ENCODE assay signal across 21 cellular contexts in genomic region chr15:93719941-93720351, GRCh38.
"Had no signal": no experiment of that assay in that cellular context is flagged by ENCODE, and none has a peak within 500 bp of the region (broad histone marks: within the 10 kb centered on the region; RNA-seq: fewer than 3 reads in every experiment).

No MANE protein-coding gene starts in this region.

- H3K27ac Mint-ChIP-seq: activated CD4-positive, alpha-beta memory T cell treated with anti-CD3 and anti-CD28 coated beads, Interleukin-2, amount 10 ng/mL, durations not matched to agents 7 days and 5 days; activated naive CD8-positive, alpha-beta T cell treated with anti-CD3 and anti-CD28 coated beads, Interleukin-2, amount 10 ng/mL, durations not matched to agents 7 days and 5 days; immature natural killer cell; natural killer cell treated with Interleukin-12 subunit alpha and Interleukin-12 subunit beta and Interleukin-15 and Interleukin-18, amount 100 ng/mL, for 72 hours; stimulated activated naive B cell treated with anti-CD40 and anti-IgM and Interleukin-4, amounts not matched to agents 10 μg/mL and 1 μg/mL and 100 μg/mL, for 72 hours; T-helper 17 cell; WTC11 had no signal

- DNase-seq: activated CD4-positive, alpha-beta memory T cell treated with anti-CD3 and anti-CD28 coated beads, Interleukin-2, amount 10 ng/mL, durations not matched to agents 7 days and 5 days; activated CD4-positive, alpha-beta T cell treated with anti-CD3 and anti-CD28 coated beads for 4 hours; activated CD8-positive, alpha-beta memory T cell treated with anti-CD3 and anti-CD28 coated beads, Interleukin-2, amount 50 U/mL, for 4 hours; activated gamma-delta T cell treated with Interleukin-2 at 50 U/mL for 16 hours; activated naive CD8-positive, alpha-beta T cell treated with anti-CD3 and anti-CD28 coated beads, Interleukin-2, amount 10 ng/mL, durations not matched to agents 7 days and 5 days; aorta; colonic mucosa; heart left ventricle; immature natural killer cell; occipital lobe; stimulated activated CD4-positive, alpha-beta T cell treated with anti-CD3 and anti-CD28 coated beads, Interleukin-15, amount 100 ng/mL, for 24 hours; stimulated activated CD4-positive, alpha-beta T cell treated with anti-CD3 and anti-CD28 coated beads, Interleukin-4, amount 100 ng/mL, for 1 hour; stimulated activated naive B cell treated with anti-CD40 and anti-IgM and Interleukin-4, amounts not matched to agents 10 μg/mL and 1 μg/mL and 100 μg/mL, for 72 hours; T-helper 17 cell; tibial artery had no signal

- FAIRE-seq: endometrium, frontal cortex had no signal

- H3K9me3 ChIP-seq: colonic mucosa, esophagus muscularis mucosa, heart left ventricle, tibial artery, vagina had no signal

- H3K4me3 Mint-ChIP-seq: activated CD4-positive, alpha-beta memory T cell treated with anti-CD3 and anti-CD28 coated beads, Interleukin-2, amount 10 ng/mL, durations not matched to agents 7 days and 5 days; activated naive CD8-positive, alpha-beta T cell treated with anti-CD3 and anti-CD28 coated beads, Interleukin-2, amount 10 ng/mL, durations not matched to agents 7 days and 5 days; immature natural killer cell; natural killer cell treated with Interleukin-12 subunit alpha and Interleukin-12 subunit beta and Interleukin-15 and Interleukin-18, amount 100 ng/mL, for 72 hours; stimulated activated naive B cell treated with anti-CD40 and anti-IgM and Interleukin-4, amounts not matched to agents 10 μg/mL and 1 μg/mL and 100 μg/mL, for 72 hours; T-helper 17 cell; WTC11 had no signal

- H3K4me1 ChIP-seq: colonic mucosa, esophagus muscularis mucosa, heart left ventricle, tibial artery, vagina had no signal

- H3K27ac ChIP-seq: colonic mucosa, esophagus muscularis mucosa, heart left ventricle, tibial artery, vagina had no signal

- H3K4me3 ChIP-seq: colonic mucosa, esophagus muscularis mucosa, heart left ventricle, tibial artery, vagina had no signal

- H3K9me3 Mint-ChIP-seq: activated CD4-positive, alpha-beta memory T cell treated with anti-CD3 and anti-CD28 coated beads, Interleukin-2, amount 10 ng/mL, durations not matched to agents 7 days and 5 days; activated naive CD8-positive, alpha-beta T cell treated with anti-CD3 and anti-CD28 coated beads, Interleukin-2, amount 10 ng/mL, durations not matched to agents 7 days and 5 days; immature natural killer cell; natural killer cell treated with Interleukin-12 subunit alpha and Interleukin-12 subunit beta and Interleukin-15 and Interleukin-18, amount 100 ng/mL, for 72 hours had no signal

- H3K4me1 Mint-ChIP-seq: activated CD4-positive, alpha-beta memory T cell treated with anti-CD3 and anti-CD28 coated beads, Interleukin-2, amount 10 ng/mL, durations not matched to agents 7 days and 5 days; activated naive CD8-positive, alpha-beta T cell treated with anti-CD3 and anti-CD28 coated beads, Interleukin-2, amount 10 ng/mL, durations not matched to agents 7 days and 5 days; immature natural killer cell; stimulated activated naive B cell treated with anti-CD40 and anti-IgM and Interleukin-4, amounts not matched to agents 10 μg/mL and 1 μg/mL and 100 μg/mL, for 72 hours had no signal

- H3K36me3 ChIP-seq: colonic mucosa, esophagus muscularis mucosa, heart left ventricle, tibial artery, vagina had no signal

- ATAC-seq: heart left ventricle; natural killer cell treated with Interleukin-12 subunit alpha and Interleukin-12 subunit beta and Interleukin-15 and Interleukin-18, amount 100 ng/mL, for 72 hours; stimulated activated naive B cell treated with anti-CD40 and anti-IgM and Interleukin-4, amounts not matched to agents 10 μg/mL and 1 μg/mL and 100 μg/mL, for 72 hours; T-helper 17 cell; WTC11 had no signal

- H3K27me3 ChIP-seq: colonic mucosa, esophagus muscularis mucosa, heart left ventricle, tibial artery, vagina had no signal

- H3K36me3 Mint-ChIP-seq: activated naive CD8-positive, alpha-beta T cell treated with anti-CD3 and anti-CD28 coated beads, Interleukin-2, amount 10 ng/mL, durations not matched to agents 7 days and 5 days; immature natural killer cell; natural killer cell treated with Interleukin-12 subunit alpha and Interleukin-12 subunit beta and Interleukin-15 and Interleukin-18, amount 100 ng/mL, for 72 hours; stimulated activated naive B cell treated with anti-CD40 and anti-IgM and Interleukin-4, amounts not matched to agents 10 μg/mL and 1 μg/mL and 100 μg/mL, for 72 hours; WTC11 had no signal

- H3K27me3 Mint-ChIP-seq: activated CD4-positive, alpha-beta memory T cell treated with anti-CD3 and anti-CD28 coated beads, Interleukin-2, amount 10 ng/mL, durations not matched to agents 7 days and 5 days; activated naive CD8-positive, alpha-beta T cell treated with anti-CD3 and anti-CD28 coated beads, Interleukin-2, amount 10 ng/mL, durations not matched to agents 7 days and 5 days; stimulated activated naive B cell treated with anti-CD40 and anti-IgM and Interleukin-4, amounts not matched to agents 10 μg/mL and 1 μg/mL and 100 μg/mL, for 72 hours; T-helper 17 cell had no signal
